In the genomic region with DNA sequence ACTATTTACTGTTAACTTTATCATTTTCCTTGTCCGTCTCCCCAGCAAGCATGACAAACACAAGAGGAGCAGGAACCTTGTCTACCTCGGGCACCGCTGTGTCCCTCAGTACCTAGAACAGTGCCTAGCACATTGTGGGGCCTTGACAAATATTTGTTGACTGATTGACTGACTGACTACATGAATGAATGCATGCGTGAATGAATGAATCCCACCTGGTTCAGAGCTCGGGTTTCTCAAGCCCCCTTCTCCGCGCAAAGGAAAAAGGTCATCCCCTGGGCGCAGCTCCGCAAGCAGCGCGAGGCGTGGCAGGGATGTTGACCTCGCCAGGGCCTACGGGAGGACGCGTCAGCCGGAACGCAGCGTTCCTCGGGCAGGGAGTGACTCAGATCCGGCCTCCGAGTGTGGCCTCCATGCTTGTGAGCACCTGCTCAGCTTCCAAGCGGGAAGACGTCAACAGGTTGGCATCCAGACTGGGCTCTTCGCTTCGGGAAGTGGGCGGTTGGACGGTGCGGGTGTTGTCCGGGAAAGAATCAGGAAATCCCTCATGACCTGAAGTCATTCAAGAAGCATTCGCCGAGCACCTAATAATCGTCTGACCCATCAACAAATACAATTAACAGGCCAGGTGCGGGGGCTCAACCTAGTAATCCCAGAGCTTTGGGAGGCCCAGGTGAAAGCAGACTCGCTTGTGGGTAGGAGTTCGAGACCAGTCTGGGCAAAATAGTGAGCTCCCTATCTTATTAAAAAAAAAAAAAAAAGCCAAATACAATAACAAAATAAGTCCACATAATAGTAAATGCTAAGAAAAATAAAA, we compare ENCODE assay signal across 8 cellular contexts. TPM values are rescaled to one million over a fixed set of nuclear protein-coding genes. Genes with fewer than 3 reads are reported as not detected.
A peak's percentile ranks its signal among the peaks of the same experiment; 100 is the strongest.
DNase-seq lines count a peak whose midpoint lies in the region; ATAC-seq, FAIRE-seq and TF ChIP-seq lines count a peak whose summit lies in the region.

No MANE protein-coding gene starts in this region.

- H3K4me1 ChIP-seq in duodenal mucosa (ENCODE audit: control insufficient read depth in 1 of 2, insufficient read depth in 2 of 2, low read length in 2 of 2): peaks cover 7 to 13% of the 10 kb centered on the region in 2 donors
- H3K4me1 ChIP-seq in mesodermal cell (ENCODE audit: control insufficient read depth, insufficient read depth, low read length, poor library complexity, severe bottlenecking): peaks cover 4% of the 10 kb centered on the region
- peaks cover 4 to 21% (median 10%) of the 10 kb centered on the region in 4 donors for H3K4me1 ChIP-seq in upper lobe of left lung

- H3K36me3 ChIP-seq in duodenal mucosa (ENCODE audit: control insufficient read depth in 1 of 2, insufficient read depth in 2 of 2, low read length in 2 of 2) (no peaks in the 10 kb centered on the region), mesodermal cell (ENCODE audit: control insufficient read depth, insufficient read depth, low read length) (no peaks in the 10 kb centered on the region), upper lobe of left lung (no peaks in the 10 kb centered on the region)

- 81 to 83% methylated on average over 32 to 34 of the region's 36 CpGs for WGBS in mesodermal cell (ENCODE audit: insufficient coverage in 2 of 2), 2 experiments
- WGBS in upper lobe of left lung, 2 donors: 13 to 24% methylated on average over 25 to 28 of the region's 36 CpGs

- DNase-seq in RCC 7860 (ENCODE audit: low spot score): peak; percentile 85
- peak; percentile 91 to 96 for DNase-seq in upper lobe of left lung
- DNase-seq in NCI-H774 (lab: John Stamatoyannopoulos, UW): no peak
- no peak for DNase-seq in COLO829 (ENCODE audit: low spot score)

- H3K27me3 ChIP-seq in duodenal mucosa (ENCODE audit: control insufficient read depth in 1 of 2, insufficient read depth in 2 of 2, low read length in 2 of 2): no peaks in the 10 kb centered on the region
- no peaks in the 10 kb centered on the region for H3K27me3 ChIP-seq in upper lobe of left lung

- H3K9me3 ChIP-seq in duodenal mucosa (ENCODE audit: control insufficient read depth in 1 of 2, low read length in 2 of 2): no peaks in the 10 kb centered on the region
- H3K9me3 ChIP-seq in mesodermal cell (ENCODE audit: control insufficient read depth, low read length): no peaks in the 10 kb centered on the region
- H3K9me3 ChIP-seq in upper lobe of left lung: no peaks in the 10 kb centered on the region

- ATAC-seq in GM18508 (IDR thresholded peaks at IDR 0.05; ENCODE audit: insufficient read depth, unreplicated experiment) (peak; percentile 22), HG02798 (IDR thresholded peaks at IDR 0.05; ENCODE audit: poor library complexity, unreplicated experiment) (peak; percentile 43), upper lobe of left lung (ENCODE audit: low FRiP score in 2 of 2) (peak; percentile 84 to 95)

- TF ChIP-seq CTCF in upper lobe of left lung (IDR thresholded peaks at IDR 0.05): no peak

- peak overlapping the region; percentile 74 to 87 for H3K9ac ChIP-seq in duodenal mucosa (ENCODE audit: low read depth in 1 of 2, low read length in 2 of 2)

- peak in 2 of 4 donors; percentile 14 to 54 for TF ChIP-seq POLR2A in upper lobe of left lung (IDR thresholded peaks at IDR 0.05)

- TF ChIP-seq EP300 in upper lobe of left lung (IDR thresholded peaks at IDR 0.05): peak; percentile 86 to 100 (median 98)

- no peak for FAIRE-seq in RCC 7860 (lab: Jason Lieb, UNC)

- peak overlapping the region; percentile 90 for H3K27ac ChIP-seq in duodenal mucosa (ENCODE audit: low read depth, low read length)
- peak overlapping the region; percentile 43 for H3K27ac ChIP-seq in mesodermal cell (ENCODE audit: low read depth, low read length, severe bottlenecking)
- H3K27ac ChIP-seq in upper lobe of left lung: peak overlapping the region; percentile 91 to 98 (median 94)

- H3K4me3 ChIP-seq in duodenal mucosa (ENCODE audit: low read depth in 1 of 2, low read length in 2 of 2): peak overlapping the region; percentile 70 to 94
- H3K4me3 ChIP-seq in mesodermal cell (ENCODE audit: extremely low read depth, insufficient read depth, low read length, poor library complexity, severe bottlenecking): peak overlapping the region; percentile 68
- peak overlapping the region in 3 of 4 donors; percentile 49 to 67 (median 59) for H3K4me3 ChIP-seq in upper lobe of left lung

RNA-seq across cellular contexts. Expression of a gene that starts 13.9 kb away (rescaled TPM):
- polyA plus RNA-seq in mesodermal cell (2013, experiment 1 of 2): 1,245 TPM
- 1,003 TPM for polyA plus RNA-seq in mesodermal cell (2013, experiment 2 of 2)
- total RNA-seq in upper lobe of left lung: 1,000 to 10,000 TPM in 5 of 6 donors, 100 to 1,000 TPM in 1; 649 to 1,729 (median 1,078) TPM

Comparison
In these comparisons a context has a peak if more than half of its experiments do, and no peak if none do; other contexts are left out.
1. ATAC-seq: peak in every context shown above with its lines; median percentile 90 in upper lobe of left lung; 43 in HG02798; 22 in GM18508.
2. DNase-seq: peak in RCC 7860 (single experiment) and upper lobe of left lung (2 of 2); none in NCI-H774 (single experiment) and COLO829 (single experiment).
3. H3K27ac ChIP-seq: peak in every context shown above with its lines; median percentile 94 in upper lobe of left lung; 90 in duodenal mucosa; 43 in mesodermal cell.
4. Peak in every context shown above with its lines, with median percentiles within 50 percentile points of each other: H3K4me3 ChIP-seq.